In the genomic region with DNA sequence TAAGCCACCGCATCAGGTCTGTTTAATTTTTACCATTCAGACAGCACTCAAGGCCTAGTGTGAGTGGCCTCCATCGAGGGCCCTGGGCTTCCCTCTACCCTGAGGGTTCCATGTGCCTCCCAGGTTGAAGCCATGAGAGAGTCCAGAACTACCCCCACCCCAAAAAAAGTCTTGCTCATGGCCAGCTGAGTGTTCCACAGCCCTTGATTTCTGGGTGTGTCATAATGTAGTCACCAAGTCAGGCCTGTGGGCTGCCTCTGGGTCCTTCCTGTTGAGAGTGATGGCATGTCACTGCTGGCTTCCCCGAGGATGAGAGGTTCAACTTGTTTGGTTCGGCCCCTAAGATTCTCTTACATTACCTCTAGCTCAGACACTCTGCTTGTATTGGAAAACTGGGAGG, we compare ENCODE assay signal across 10 cellular contexts.
DNase-seq lines count a peak whose midpoint lies in the region; ATAC-seq and TF ChIP-seq lines count a peak whose summit lies in the region.
"Had no signal": no experiment of that assay in that cellular context is flagged by ENCODE, and none has a peak within 500 bp of the region (broad histone marks: within the 10 kb centered on the region; RNA-seq: fewer than 3 reads in every experiment).

No MANE protein-coding gene starts in this region.

- peaks cover 47 to 93% (median 76%) of the 10 kb centered on the region in 7 donors for H3K4me1 Mint-ChIP-seq in naive thymus-derived CD4-positive, alpha-beta T cell

- H3K9me3 ChIP-seq in heart right ventricle (no peaks in the 10 kb centered on the region), tibial nerve (no peaks in the 10 kb centered on the region)
- H3K9me3 ChIP-seq in naive thymus-derived CD4-positive, alpha-beta T cell (ENCODE audit: control insufficient read depth in 2 of 3, low read length in 3 of 3): no peaks in the 10 kb centered on the region

- H3K4me3 Mint-ChIP-seq in naive thymus-derived CD4-positive, alpha-beta T cell: peak overlapping the region; percentile 70 to 91 (median 82)
- H3K4me3 Mint-ChIP-seq: B cell had no signal

- peaks cover 0 to 3% (median 0%) of the 10 kb centered on the region in 11 donors for H3K9me3 Mint-ChIP-seq in naive thymus-derived CD4-positive, alpha-beta T cell

- H3K27ac Mint-ChIP-seq in naive thymus-derived CD4-positive, alpha-beta T cell: peak overlapping the region; percentile 89 to 99 (median 96)
- H3K27ac Mint-ChIP-seq: B cell had no signal

- peak overlapping the region in 8 of 10 donors; percentile 10 to 86 (median 48) for H3K27ac ChIP-seq in heart right ventricle
- H3K27ac ChIP-seq in naive thymus-derived CD4-positive, alpha-beta T cell (ENCODE audit: low read depth, low read length): peak overlapping the region; percentile 77
- peak overlapping the region; percentile 20 to 82 (median 68) for H3K27ac ChIP-seq in tibial nerve

- CTCF ChIA-PET in naive thymus-derived CD4-positive, alpha-beta T cell (lab: Charles Lee): interaction anchor here (0.9 to 8.4 kb wide), 8 partner anchors 21 to 211 kb away, joined by 3 to 180 read pairs (median 5); partner anchors contain the start of gene PITPNC1

- intact Hi-C loops in heart right ventricle (cut with DNase I) (loop anchor here in 7 of 10 donors (2.0 to 10.0 kb wide), 6 partner anchors 95 to 210 kb away; partner anchors contain the start of gene PITPNC1 (in 2 of the 7)), cardiac septum (cut with DNase I) (loop anchor here (5.0 to 10.0 kb wide), 2 partner anchors 70 to 207 kb away; no protein-coding TSS in a partner anchor)
- intact Hi-C loops in naive thymus-derived CD4-positive, alpha-beta T cell (cut with micrococcal nuclease): loop anchor here (5.0 kb wide), 2 partner anchors 125 to 210 kb away; no protein-coding TSS in a partner anchor

- TF ChIP-seq EP300 in tibial nerve (IDR thresholded peaks at IDR 0.05): no peak

- H3K36me3 Mint-ChIP-seq in naive thymus-derived CD4-positive, alpha-beta T cell: peaks cover 0 to 4% (median 0%) of the 10 kb centered on the region in 5 donors

- H3K27me3 Mint-ChIP-seq in naive thymus-derived CD4-positive, alpha-beta T cell: no peaks in the 10 kb centered on the region
- H3K27me3 Mint-ChIP-seq: B cell had no signal

- H3K4me3 ChIP-seq in heart right ventricle (no peak overlapping the region), tibial nerve (no peak overlapping the region)
- peak overlapping the region; percentile 54 for H3K4me3 ChIP-seq in naive thymus-derived CD4-positive, alpha-beta T cell (ENCODE audit: low read length)

- H3K4me1 ChIP-seq in heart right ventricle (peaks cover 0 to 71% (median 31%) of the 10 kb centered on the region in 9 donors), tibial nerve (peaks cover 0 to 40% (median 5%) of the 10 kb centered on the region in 4 donors)
- H3K4me1 ChIP-seq in naive thymus-derived CD4-positive, alpha-beta T cell (ENCODE audit: control insufficient read depth in 2 of 2, insufficient read depth in 2 of 2, low read length in 2 of 2): peaks cover 44 to 61% of the 10 kb centered on the region in 2 donors

- DNase-seq in heart right ventricle: no peak
- no peak for DNase-seq in cardiac septum (ENCODE audit: low spot score)
- peak; percentile 44 for DNase-seq in activated gamma-delta T cell treated with anti-CD3 and anti-CD28 coated beads, Interleukin-2, amount 50 U/mL, for 16 hours (ENCODE audit: low read depth)
- DNase-seq in naive thymus-derived CD4-positive, alpha-beta T cell: peak in 8 of 9 donors; percentile 26 to 61 (median 36)
- DNase-seq in tibial nerve (ENCODE audit: low spot score in 2 of 2): no peak
- DNase-seq in NCI-H1092 (lab: John Stamatoyannopoulos, UW): no peak
- DNase-seq: glutamatergic neuron had no signal

- no peak for TF ChIP-seq POLR2A in tibial nerve (IDR thresholded peaks at IDR 0.05)

- no peaks in the 10 kb centered on the region for H3K36me3 ChIP-seq in heart right ventricle
- H3K36me3 ChIP-seq in naive thymus-derived CD4-positive, alpha-beta T cell (ENCODE audit: control insufficient read depth in 2 of 3, insufficient read depth in 3 of 3, low read length in 3 of 3): no peaks in the 10 kb centered on the region
- H3K36me3 ChIP-seq in tibial nerve: no peaks in the 10 kb centered on the region

- WGBS in heart right ventricle, 2 donors: 88 to 89% methylated on average over 4 of the region's 4 CpGs
- WGBS in tibial nerve, 2 donors: 88 to 91% methylated on average over 4 of the region's 4 CpGs

- POLR2A ChIA-PET in naive thymus-derived CD4-positive, alpha-beta T cell (lab: Charles Lee): interaction anchor here (0.6 to 8.8 kb wide), 7 partner anchors 9 to 883 kb away, joined by 3 to 176 read pairs (median 4); partner anchors contain the start of gene PITPNC1

- TF ChIP-seq CTCF in heart right ventricle (IDR thresholded peaks at IDR 0.05): no peak
- TF ChIP-seq CTCF in tibial nerve (IDR thresholded peaks at IDR 0.05): no peak

- peak in 1 of 8 donors; percentile 13 for ATAC-seq in heart right ventricle
- peak; percentile 32 for ATAC-seq in naive thymus-derived CD4-positive, alpha-beta T cell
- ATAC-seq in GM18519 (IDR thresholded peaks at IDR 0.05; ENCODE audit: low FRiP score, unreplicated experiment): no peak
- ATAC-seq in HG02852 (IDR thresholded peaks at IDR 0.05; ENCODE audit: unreplicated experiment): no peak

- no peaks in the 10 kb centered on the region for H3K27me3 ChIP-seq in heart right ventricle
- no peaks in the 10 kb centered on the region for H3K27me3 ChIP-seq in naive thymus-derived CD4-positive, alpha-beta T cell (ENCODE audit: control insufficient read depth in 2 of 2, insufficient read depth in 2 of 2, low read length in 2 of 2)
- H3K27me3 ChIP-seq in tibial nerve: no peaks in the 10 kb centered on the region

Comparison
In these comparisons a context has a peak if more than half of its experiments do, and no peak if none do; other contexts are left out.
1. DNase-seq: peak in activated gamma-delta T cell treated with anti-CD3 and anti-CD28 coated beads, Interleukin-2, amount 50 U/mL, for 16 hours (single experiment) and naive thymus-derived CD4-positive, alpha-beta T cell (8 of 9); none in heart right ventricle (0 of 2), cardiac septum (single experiment), tibial nerve (0 of 2) and NCI-H1092 (single experiment).
2. Peak in every context shown above with its lines, with median percentiles within 50 percentile points of each other: H3K27ac ChIP-seq.